Comparison of ENCODE assay signal across 16 cellular contexts in the genomic region with DNA sequence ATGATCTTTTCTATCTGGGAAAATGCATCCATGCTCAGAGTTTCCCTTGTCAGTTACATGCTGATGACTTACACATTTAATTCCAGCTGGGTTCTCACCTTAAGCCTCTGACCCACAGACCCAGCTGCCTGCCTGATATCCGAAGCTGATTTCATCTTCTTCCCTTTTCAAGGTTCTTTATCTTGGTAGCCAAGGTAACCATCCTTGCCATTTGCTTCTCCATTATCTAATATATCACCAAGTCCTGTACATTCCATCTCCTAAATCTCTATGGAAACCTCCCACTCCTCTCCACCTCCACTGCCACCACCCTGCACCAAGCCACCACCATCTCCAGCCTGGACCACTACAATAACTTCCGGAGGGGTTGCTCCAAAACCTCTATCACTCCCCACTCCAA. TPM values are rescaled to one million over a fixed set of nuclear protein-coding genes. Genes with fewer than 3 reads are reported as not detected.
DNase-seq lines count a peak whose midpoint lies in the region; ATAC-seq and TF ChIP-seq lines count a peak whose summit lies in the region.
"Had no signal": no experiment of that assay in that cellular context is flagged by ENCODE, and none has a peak within 500 bp of the region (broad histone marks: within the 10 kb centered on the region; RNA-seq: fewer than 3 reads in every experiment).

No MANE protein-coding gene starts in this region.

- H3K4me1 Mint-ChIP-seq in endodermal cell = peaks cover 10% of the 10 kb centered on the region
- peaks cover 39% of the 10 kb centered on the region for H3K4me1 Mint-ChIP-seq in neural progenitor cell
- H3K4me1 Mint-ChIP-seq in stimulated activated naive B cell treated with anti-CD40 and anti-IgM and Interleukin-4, amounts not matched to agents 10 μg/mL and 1 μg/mL and 100 μg/mL, for 72 hours = peaks cover 0 to 7% of the 10 kb centered on the region in 2 donors

- H3K4me3 Mint-ChIP-seq in endodermal cell = no peak overlapping the region
- peak overlapping the region; percentile 25 for H3K4me3 Mint-ChIP-seq in neural progenitor cell
- no peak overlapping the region for H3K4me3 Mint-ChIP-seq in stimulated activated naive B cell treated with anti-CD40 and anti-IgM and Interleukin-4, amounts not matched to agents 10 μg/mL and 1 μg/mL and 100 μg/mL, for 72 hours

- no peaks in the 10 kb centered on the region for H3K27me3 ChIP-seq in endodermal cell (ENCODE audit: control insufficient read depth, insufficient read depth, low read length, poor library complexity, severe bottlenecking)
- no peaks in the 10 kb centered on the region for H3K27me3 ChIP-seq in neural progenitor cell
- no peaks in the 10 kb centered on the region for H3K27me3 ChIP-seq in ascending aorta
- H3K27me3 ChIP-seq in prostate gland (replicated peaks; ENCODE audit: insufficient read depth) = no peaks in the 10 kb centered on the region
- H3K27me3 ChIP-seq: BLaER1 had no signal

- H3K4me1 ChIP-seq in endodermal cell (ENCODE audit: control insufficient read depth, insufficient read depth, low read length) (no peaks in the 10 kb centered on the region), neural progenitor cell (peaks cover 22% of the 10 kb centered on the region), ascending aorta (peaks cover 0 to 3% of the 10 kb centered on the region in 2 donors), prostate gland (replicated peaks) (no peaks in the 10 kb centered on the region)
- H3K4me1 ChIP-seq: BLaER1 had no signal

- H3K36me3 Mint-ChIP-seq in endodermal cell (ENCODE audit: low read depth) (peaks cover 44% of the 10 kb centered on the region), neural progenitor cell (peaks cover 43% of the 10 kb centered on the region)
- H3K36me3 Mint-ChIP-seq in stimulated activated naive B cell treated with anti-CD40 and anti-IgM and Interleukin-4, amounts not matched to agents 10 μg/mL and 1 μg/mL and 100 μg/mL, for 72 hours = peaks cover 4 to 6% of the 10 kb centered on the region in 2 donors
- H3K36me3 Mint-ChIP-seq: CD8-positive, alpha-beta memory T cell had no signal

- peaks cover 7% of the 10 kb centered on the region for H3K9me3 ChIP-seq in endodermal cell (ENCODE audit: control insufficient read depth, low read length)
- H3K9me3 ChIP-seq in neural progenitor cell (ENCODE audit: low read depth) = no peaks in the 10 kb centered on the region
- H3K9me3 ChIP-seq in ascending aorta = no peaks in the 10 kb centered on the region
- H3K9me3 ChIP-seq in prostate gland = no peaks in the 10 kb centered on the region
- H3K9me3 ChIP-seq: BLaER1 had no signal

- H3K36me3 ChIP-seq in endodermal cell (ENCODE audit: control insufficient read depth, insufficient read depth, low read length) (peaks cover 44% of the 10 kb centered on the region), neural progenitor cell (no peaks in the 10 kb centered on the region), ascending aorta (peaks cover 0 to 4% of the 10 kb centered on the region in 2 donors), prostate gland (no peaks in the 10 kb centered on the region)
- H3K36me3 ChIP-seq: BLaER1 had no signal

- TF ChIP-seq POLR2A in prostate gland (IDR thresholded peaks at IDR 0.05) = no peak

- no peak overlapping the region for H2AFZ ChIP-seq in neural progenitor cell (replicated peaks)
- H2AFZ ChIP-seq: GM23248 had no signal

- no peak for TF ChIP-seq CTCF in endodermal cell (conservative IDR thresholded peaks at IDR 0.05)
- no peak for TF ChIP-seq CTCF in neural progenitor cell (IDR thresholded peaks at IDR 0.05)
- TF ChIP-seq CTCF in ascending aorta (IDR thresholded peaks at IDR 0.05) = no peak
- no peak for TF ChIP-seq CTCF in prostate gland (IDR thresholded peaks at IDR 0.05)

- H3K27ac Mint-ChIP-seq in endodermal cell (no peak overlapping the region), neural progenitor cell (peak overlapping the region; percentile 85)
- H3K27ac Mint-ChIP-seq in stimulated activated naive B cell treated with anti-CD40 and anti-IgM and Interleukin-4, amounts not matched to agents 10 μg/mL and 1 μg/mL and 100 μg/mL, for 72 hours = no peak overlapping the region

- H3K27me3 Mint-ChIP-seq in endodermal cell (ENCODE audit: insufficient read depth) (no peaks in the 10 kb centered on the region), neural progenitor cell (ENCODE audit: insufficient read depth, low read depth) (peaks cover 1% of the 10 kb centered on the region)
- H3K27me3 Mint-ChIP-seq in stimulated activated naive B cell treated with anti-CD40 and anti-IgM and Interleukin-4, amounts not matched to agents 10 μg/mL and 1 μg/mL and 100 μg/mL, for 72 hours = no peaks in the 10 kb centered on the region

- ATAC-seq in stimulated activated naive B cell treated with anti-CD40 and anti-IgM and Interleukin-4, amounts not matched to agents 10 μg/mL and 1 μg/mL and 100 μg/mL, for 72 hours (replicated peaks) = no peak

- no peak for DNase-seq in endodermal cell
- no peak for DNase-seq in neural progenitor cell (ENCODE audit: low spot score)
- DNase-seq in ascending aorta (ENCODE audit: low spot score in 2 of 2) = no peak
- no peak for DNase-seq in Kasumi-1 (lab: John Stamatoyannopoulos, UW)
- DNase-seq in prostate gland (ENCODE audit: low spot score) = no peak
- DNase-seq in stimulated activated naive B cell treated with anti-CD40 and anti-IgM and Interleukin-4, amounts not matched to agents 10 μg/mL and 1 μg/mL and 100 μg/mL, for 72 hours = no peak
- DNase-seq: CD8-positive, alpha-beta memory T cell; DND-41; GDM1; GM23248; KG1; NCI-H1105; NCI-H187 treated with DMSO at 0.1 percent for 48 hours; SIG-M5 had no signal

- H3K9ac ChIP-seq in endodermal cell (ENCODE audit: extremely low read depth, low read length, poor library complexity, severe bottlenecking) (no peak overlapping the region), neural progenitor cell (no peak overlapping the region)
- H3K9ac ChIP-seq: BLaER1, GM23248 had no signal

- H3K4me3 ChIP-seq in endodermal cell (ENCODE audit: low read length) (no peak overlapping the region), neural progenitor cell (no peak overlapping the region), ascending aorta (no peak overlapping the region), prostate gland (no peak overlapping the region)
- H3K4me3 ChIP-seq: BLaER1, GM23248 had no signal

- H3K9me3 Mint-ChIP-seq in endodermal cell (no peaks in the 10 kb centered on the region), neural progenitor cell (peaks cover 5% of the 10 kb centered on the region)
- no peaks in the 10 kb centered on the region for H3K9me3 Mint-ChIP-seq in stimulated activated naive B cell treated with anti-CD40 and anti-IgM and Interleukin-4, amounts not matched to agents 10 μg/mL and 1 μg/mL and 100 μg/mL, for 72 hours
- H3K9me3 Mint-ChIP-seq: CD8-positive, alpha-beta memory T cell had no signal

- no peaks in the 10 kb centered on the region for H3F3A ChIP-seq in neural progenitor cell (ENCODE audit: low read depth)

- H3K4me2 ChIP-seq in neural progenitor cell = peak overlapping the region; percentile 14
- H3K4me2 ChIP-seq: BLaER1 had no signal

- peaks cover 4% of the 10 kb centered on the region for H4K20me1 ChIP-seq in neural progenitor cell (ENCODE audit: low read depth)
- H4K20me1 ChIP-seq: BLaER1 had no signal

- intact Hi-C loops in ascending aorta (cut with DNase I) = no loop called here
- intact Hi-C loops in prostate gland (cut with DNase I) = no loop called here

- WGBS in endodermal cell (ENCODE audit: insufficient coverage in 1 of 2, insufficient read length in 1 of 2), 2 experiments = 79 to 87% methylated on average over 2 of the region's 2 CpGs
- 78% methylated on average over 2 of the region's 2 CpGs for WGBS in prostate gland

- peaks cover 74% of the 10 kb centered on the region for H3K79me2 ChIP-seq in neural progenitor cell (ENCODE audit: low read depth)

- peak overlapping the region; percentile 70 for H3K27ac ChIP-seq in angular gyrus (ENCODE audit: low read depth, low read length)
- peak overlapping the region; percentile 73 for H3K27ac ChIP-seq in endodermal cell (ENCODE audit: low read depth, low read length)
- no peak overlapping the region for H3K27ac ChIP-seq in neural progenitor cell
- no peak overlapping the region for H3K27ac ChIP-seq in ascending aorta
- no peak overlapping the region for H3K27ac ChIP-seq in prostate gland
- H3K27ac ChIP-seq: BLaER1, GM23248 had no signal

RNA-seq across cellular contexts. Expression of a gene that starts 19.9 kb away (rescaled TPM):
- 100 to 1,000 TPM; 110 to 112 TPM for total RNA-seq in endodermal cell
- 95.9 TPM for polyA plus RNA-seq in endodermal cell (2013, experiment 1 of 2)
- polyA plus RNA-seq in endodermal cell (2013, experiment 2 of 2) = 93.6 TPM
- 95.9 and 106 TPM in 2 replicates for total RNA-seq in neural progenitor cell (ENCODE audit: low replicate concordance)
- total RNA-seq in ascending aorta = 31.0 TPM
- total RNA-seq in prostate gland = 10 to 100 TPM; 33.8 to 99.8 TPM

RNA-seq across cellular contexts. Expression of a gene that starts 56.8 kb away (rescaled TPM):
- total RNA-seq in endodermal cell = 10 to 100 TPM; 15.1 to 24.8 TPM
- polyA plus RNA-seq in endodermal cell (2013, experiment 1 of 2) = 12.9 TPM
- 10.9 TPM for polyA plus RNA-seq in endodermal cell (2013, experiment 2 of 2)
- 4.0 and 4.5 TPM in 2 replicates for total RNA-seq in neural progenitor cell (ENCODE audit: low replicate concordance)
- total RNA-seq in ascending aorta = 7.3 TPM
- total RNA-seq in prostate gland = 1 to 10 TPM; 8.4 to 9.5 TPM

RNA-seq across cellular contexts. Expression of a gene that starts 58.5 kb away (rescaled TPM):
- total RNA-seq in endodermal cell (10 to 100 TPM; 37.7 to 42.2 TPM), neural progenitor cell (ENCODE audit: low replicate concordance) (53.5 and 62.7 TPM in 2 replicates), ascending aorta (4.8 TPM), prostate gland (10 to 100 TPM in 1 of 2 donors, 1 to 10 TPM in 1; 5.5 to 12.0 TPM)
- polyA plus RNA-seq in endodermal cell (2013, experiment 1 of 2) = 35.2 TPM
- 35.6 TPM for polyA plus RNA-seq in endodermal cell (2013, experiment 2 of 2)

Comparison
In these comparisons a context has a peak if more than half of its experiments do, and no peak if none do; other contexts are left out.
1. H3K27ac ChIP-seq: peak in angular gyrus (single experiment) and endodermal cell (single experiment); none in neural progenitor cell (single experiment), ascending aorta (0 of 2) and prostate gland (0 of 2).